ENCODE assay signal across 27 cellular contexts in genomic region chr4:74738756-74739155, GRCh38. TPM values are rescaled to one million over a fixed set of nuclear protein-coding genes. Genes with fewer than 3 reads are reported as not detected.
DNase-seq lines count a peak whose midpoint lies in the region; TF ChIP-seq lines count a peak whose summit lies in the region.
"Had no signal": no experiment of that assay in that cellular context is flagged by ENCODE, and none has a peak within 500 bp of the region (broad histone marks: within the 10 kb centered on the region; RNA-seq: fewer than 3 reads in every experiment).

No MANE protein-coding gene starts in this region.

- TF ChIP-seq CTCF in cardiac fibroblast (IDR thresholded peaks at IDR 0.05; ENCODE audit: low read depth, low read length) = no peak
- TF ChIP-seq CTCF in nephron progenitor cell (IDR thresholded peaks at IDR 0.05) = no peak

- H3K27ac Mint-ChIP-seq in nephron progenitor cell = no peak overlapping the region
- no peak overlapping the region for H3K27ac Mint-ChIP-seq in activated naive CD8-positive, alpha-beta T cell treated with anti-CD3 and anti-CD28 coated beads for 36 hours
- H3K27ac Mint-ChIP-seq: activated T-cell treated with anti-CD3 and anti-CD28 coated beads, Interleukin-2, amount 50 U/mL, for 24 hours; CD8-positive, alpha-beta T cell; endodermal cell; GM23338; neural progenitor cell; progenitor cell of endocrine pancreas had no signal

- H3K4me3 Mint-ChIP-seq in nephron progenitor cell = no peak overlapping the region
- H3K4me3 Mint-ChIP-seq in activated naive CD8-positive, alpha-beta T cell treated with anti-CD3 and anti-CD28 coated beads for 36 hours = no peak overlapping the region
- H3K4me3 Mint-ChIP-seq: activated T-cell treated with anti-CD3 and anti-CD28 coated beads, Interleukin-2, amount 50 U/mL, for 24 hours; CD8-positive, alpha-beta T cell; endodermal cell; GM23338; neural progenitor cell had no signal

- no peak overlapping the region for H3K4me3 ChIP-seq in cardiac fibroblast (replicated peaks in 1 of 2; ENCODE audit: low read depth in 2 of 2, low read length in 2 of 2)
- H3K4me3 ChIP-seq: gastrocnemius medialis, GM23338, lower lobe of right lung, neural progenitor cell had no signal

- no peaks in the 10 kb centered on the region for H3K36me3 Mint-ChIP-seq in nephron progenitor cell (ENCODE audit: low read depth)
- no peaks in the 10 kb centered on the region for H3K36me3 Mint-ChIP-seq in activated naive CD8-positive, alpha-beta T cell treated with anti-CD3 and anti-CD28 coated beads for 36 hours
- H3K36me3 Mint-ChIP-seq: CD8-positive, alpha-beta T cell; neural progenitor cell had no signal

- DNase-seq in NCI-H524 (lab: John Stamatoyannopoulos, UW) (peak; percentile 2 to 51), NCI-H524 treated with DMSO at 0.1 percent for 48 hours (lab: John Stamatoyannopoulos, UW) (no peak), cardiac fibroblast (ENCODE audit: low read depth in 2 of 2) (peak; percentile 19 to 38), fibroblast of the conjunctiva (ENCODE audit: low read depth) (peak; percentile 61), superior temporal gyrus (ENCODE audit: extremely low spot score) (peak; percentile 65), nephron progenitor cell (no peak), SIG-M5 (lab: John Stamatoyannopoulos, UW) (no peak)
- no peak for DNase-seq in activated naive CD8-positive, alpha-beta T cell treated with anti-CD3 and anti-CD28 coated beads for 36 hours
- DNase-seq: activated CD4-positive, alpha-beta T cell treated with anti-CD3 and anti-CD28 coated beads for 4 hours; activated CD8-positive, alpha-beta memory T cell treated with anti-CD3 and anti-CD28 coated beads for 24 hours; activated gamma-delta T cell treated with Interleukin-2 at 50 U/mL for 16 hours; activated T-cell treated with anti-CD3 and anti-CD28 coated beads, Interleukin-2, amount 50 U/mL, for 24 hours; AML-193; brain microvascular endothelial cell; CD8-positive, alpha-beta T cell; endodermal cell; gastrocnemius medialis; GF-D8; lower lobe of right lung; NCI-H1436; RPMI8226; stimulated activated CD4-positive, alpha-beta T cell treated with anti-CD3 and anti-CD28 coated beads, Interleukin-1b, Interleukin-23, amount 100 ng/mL, for 48 hours; substantia nigra had no signal

- H3K9me3 Mint-ChIP-seq in nephron progenitor cell = no peaks in the 10 kb centered on the region
- H3K9me3 Mint-ChIP-seq in activated naive CD8-positive, alpha-beta T cell treated with anti-CD3 and anti-CD28 coated beads for 36 hours = no peaks in the 10 kb centered on the region
- H3K9me3 Mint-ChIP-seq: activated T-cell treated with anti-CD3 and anti-CD28 coated beads, Interleukin-2, amount 50 U/mL, for 24 hours; CD8-positive, alpha-beta T cell; endodermal cell; GM23338; neural progenitor cell had no signal

- no peaks in the 10 kb centered on the region for H3K27me3 Mint-ChIP-seq in nephron progenitor cell (ENCODE audit: low read depth, poor library complexity)
- no peaks in the 10 kb centered on the region for H3K27me3 Mint-ChIP-seq in activated naive CD8-positive, alpha-beta T cell treated with anti-CD3 and anti-CD28 coated beads for 36 hours
- H3K27me3 Mint-ChIP-seq: activated T-cell treated with anti-CD3 and anti-CD28 coated beads, Interleukin-2, amount 50 U/mL, for 24 hours; progenitor cell of endocrine pancreas had no signal

- no peaks in the 10 kb centered on the region for H3K4me1 Mint-ChIP-seq in nephron progenitor cell
- no peaks in the 10 kb centered on the region for H3K4me1 Mint-ChIP-seq in activated naive CD8-positive, alpha-beta T cell treated with anti-CD3 and anti-CD28 coated beads for 36 hours
- H3K4me1 Mint-ChIP-seq: endodermal cell, GM23338, neural progenitor cell had no signal

RNA-seq across cellular contexts. Expression of gene BTC, which starts 55.6 kb away (rescaled TPM):
- total RNA-seq in activated naive CD8-positive, alpha-beta T cell treated with anti-CD3 and anti-CD28 coated beads for 36 hours = not detected
- total RNA-seq: CD8-positive, alpha-beta T cell; T-helper 2 cell treated with Interferon-gamma antibody and Interleukin-4, amounts not matched to agents 100 ng/mL and 5 ng/mL, for 36 hours had no signal

Comparison
In these comparisons a context has a peak if more than half of its experiments do, and no peak if none do; other contexts are left out.
1. DNase-seq: peak in NCI-H524 (2 of 2), cardiac fibroblast (2 of 2), fibroblast of the conjunctiva (single experiment) and superior temporal gyrus (single experiment); none in NCI-H524 treated with DMSO at 0.1 percent for 48 hours (single experiment), nephron progenitor cell (single experiment), SIG-M5 (single experiment) and activated naive CD8-positive, alpha-beta T cell treated with anti-CD3 and anti-CD28 coated beads for 36 hours (single experiment).